ENCODE assay signal across 9 cellular contexts in genomic region chr3:143118630-143119008, GRCh38. TPM values are rescaled to one million over a fixed set of nuclear protein-coding genes. Genes with fewer than 3 reads are reported as not detected.
A peak's percentile ranks its signal among the peaks of the same experiment; 100 is the strongest.
DNase-seq lines count a peak whose midpoint lies in the region; ATAC-seq and TF ChIP-seq lines count a peak whose summit lies in the region.
"Had no signal": no experiment of that assay in that cellular context is flagged by ENCODE, and none has a peak within 500 bp of the region (broad histone marks: within the 10 kb centered on the region; RNA-seq: fewer than 3 reads in every experiment).

No MANE protein-coding gene starts in this region.

- no peaks in the 10 kb centered on the region for H3K9me3 ChIP-seq in HAP-1
- no peaks in the 10 kb centered on the region for H3K9me3 ChIP-seq in gastroesophageal sphincter

- no peak for TF ChIP-seq CTCF in WI38 (IDR thresholded peaks at IDR 0.05; ENCODE audit: low read depth, low read length)
- no peak for TF ChIP-seq CTCF in gastroesophageal sphincter (IDR thresholded peaks at IDR 0.05)

- H3K36me3 ChIP-seq in HAP-1 (replicated peaks) (no peaks in the 10 kb centered on the region), gastroesophageal sphincter (no peaks in the 10 kb centered on the region)

- WGBS in gastroesophageal sphincter (ENCODE audit: low coverage in 1 of 2), 2 donors: 36 to 67% methylated on average over 3 to 7 of the region's 13 CpGs

- in situ Hi-C loops in HAP-1 (cut with MboI; ENCODE audit: low sequenced_read_pairs): no loop called here

- H3K27ac ChIP-seq in gastroesophageal sphincter: peak overlapping the region in 1 of 4 donors; percentile 81
- peak overlapping the region in 7 of 21 experiments; percentile 68 to 81 (median 78) for H3K27ac ChIP-seq in skin epidermis
- H3K27ac ChIP-seq: PC-9 had no signal

- DNase-seq in HAP-1 (ENCODE audit: low spot score in 2 of 2) (no peak), NCI-H82 treated with DMSO at 0.1 percent for 48 hours (lab: John Stamatoyannopoulos, UW; ENCODE audit: unreplicated experiment) (no peak), putamen (ENCODE audit: low spot score) (no peak)
- DNase-seq in NK-92 treated with Interleukin-12 subunit alpha and Interleukin-12 subunit beta, amount 100 ng/mL, for 24 hours (lab: John Stamatoyannopoulos, UW): no peak

- no peak for TF ChIP-seq EP300 in gastroesophageal sphincter (IDR thresholded peaks at IDR 0.05)

- no peak for ATAC-seq in gastroesophageal sphincter
- no peak for ATAC-seq in HG03565 (IDR thresholded peaks at IDR 0.05; ENCODE audit: unreplicated experiment)

- H3K4me3 ChIP-seq in HAP-1: peak overlapping the region; percentile 55
- H3K4me3 ChIP-seq in WI38 (ENCODE audit: low read depth, low read length): peak overlapping the region; percentile 74
- H3K4me3 ChIP-seq in gastroesophageal sphincter: peak overlapping the region; percentile 48 to 73
- H3K4me3 ChIP-seq in skin epidermis: peak overlapping the region; percentile 58 to 83 (median 66)
- H3K4me3 ChIP-seq: PC-9 had no signal

- H3K27me3 ChIP-seq in HAP-1 (ENCODE audit: low read depth) (peaks cover 11% of the 10 kb centered on the region), gastroesophageal sphincter (peaks cover 31% of the 10 kb centered on the region)

- H3K4me1 ChIP-seq in HAP-1 (no peaks in the 10 kb centered on the region; the same call in 1 of the 2 replicates), gastroesophageal sphincter (peaks cover 0 to 20% (median 11%) of the 10 kb centered on the region in 3 donors)

- no peak for TF ChIP-seq POLR2A in gastroesophageal sphincter (IDR thresholded peaks at IDR 0.05)

RNA-seq across cellular contexts. Expression of gene CHST2, which starts 1.0 kb away (rescaled TPM):
- 1 to 10 TPM; 1.6 to 9.8 (median 5.1) TPM for total RNA-seq in gastroesophageal sphincter
